Comparison of ENCODE assay signal across 32 cellular contexts in the genomic region with DNA sequence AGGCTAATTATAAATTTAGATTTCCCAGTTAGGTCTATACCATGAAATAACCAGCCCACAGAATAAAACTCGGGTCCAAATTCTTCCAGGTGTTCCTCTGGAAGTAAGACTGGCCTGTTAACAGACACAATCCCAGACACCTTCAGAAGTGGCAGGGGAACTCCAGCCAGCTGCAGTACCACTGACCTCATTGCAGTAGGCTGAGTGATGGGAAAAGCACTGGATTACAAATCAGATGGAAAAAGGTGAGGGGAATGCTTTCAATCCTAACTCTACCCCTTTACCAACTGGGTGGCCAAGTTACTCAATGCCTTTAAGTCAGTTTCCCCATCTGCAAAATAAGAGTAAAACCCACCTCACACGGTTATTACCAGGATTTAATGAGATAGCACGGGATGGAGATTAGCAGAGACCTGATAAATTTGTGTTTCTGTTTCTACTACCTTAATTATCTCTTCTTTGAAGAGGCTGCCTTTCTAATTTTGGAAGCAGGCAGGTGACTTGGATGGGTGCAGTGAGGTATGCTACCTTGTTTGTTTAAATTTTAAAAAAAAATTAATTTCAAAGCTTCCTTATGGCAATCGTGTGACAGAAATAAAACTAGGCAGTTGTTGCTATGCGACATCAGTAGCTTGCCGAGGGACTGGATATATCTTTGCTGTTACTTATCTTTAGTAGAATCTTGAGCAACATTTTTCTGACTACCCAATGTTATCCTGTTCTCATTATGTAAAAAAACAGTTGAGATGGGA.
"Had no signal": no experiment of that assay in that cellular context is flagged by ENCODE, and none has a peak within 500 bp of the region (broad histone marks: within the 10 kb centered on the region; RNA-seq: fewer than 3 reads in every experiment).

No MANE protein-coding gene starts in this region.

- H3K4me3 ChIP-seq: ascending aorta, cardiac muscle cell, gastroesophageal sphincter, psoas muscle, smooth muscle cell, tibial artery, upper lobe of right lung had no signal

- H3K79me2 ChIP-seq: parathyroid adenoma had no signal

- H3K36me3 ChIP-seq: ascending aorta, cardiac muscle cell, gastroesophageal sphincter, tibial artery, upper lobe of right lung had no signal

- H3K27ac ChIP-seq: ascending aorta, cardiac muscle cell, gastroesophageal sphincter, parathyroid adenoma, psoas muscle, tibial artery, upper lobe of right lung, VCaP had no signal

- H3K4me3 Mint-ChIP-seq: activated naive CD8-positive, alpha-beta T cell; brain; effector memory CD8-positive, alpha-beta T cell; mesothelial cell of epicardium; naive thymus-derived CD8-positive, alpha-beta T cell; neural crest cell; stimulated activated memory B cell treated with anti-CD40 and anti-IgM and Interleukin-4, amounts not matched to agents 10 μg/mL and 1 μg/mL and 100 μg/mL, for 72 hours; stimulated activated naive CD8-positive, alpha-beta T cell treated with anti-CD3 and anti-CD28 coated beads, Interleukin-15, amount 100 ng/mL, for 72 hours; T-helper 2 cell treated with Interferon-gamma antibody and Interleukin-4, amounts not matched to agents 5 μg/mL and 100 μg/mL, for 36 hours had no signal

- H2AFZ ChIP-seq: parathyroid adenoma had no signal

- DNase-seq: activated CD4-positive, alpha-beta T cell treated with anti-CD3 and anti-CD28 coated beads for 48 hours; activated CD4-positive, alpha-beta T cell treated with anti-CD3 and anti-CD28 coated beads, Interleukin-2, amount 50 U/mL, for 48 hours; activated CD8-positive, alpha-beta memory T cell treated with anti-CD3 and anti-CD28 coated beads for 24 hours; activated effector memory CD4-positive, alpha-beta T cell treated with Interleukin-2 at 50 U/mL for 16 hours; activated naive CD4-positive, alpha-beta T cell treated with Interleukin-2 at 50 U/mL for 16 hours; cortex of kidney; effector memory CD8-positive, alpha-beta T cell; erythroblast; left cardiac atrium; left ventricle myocardium superior; mammary epithelial cell; naive thymus-derived CD8-positive, alpha-beta T cell; psoas muscle; stimulated activated CD4-positive, alpha-beta T cell treated with anti-CD3 and anti-CD28 coated beads, Interleukin-1b, Interleukin-23, amount 100 ng/mL, for 48 hours; stimulated activated CD4-positive, alpha-beta T cell treated with anti-CD3 and anti-CD28 coated beads, Interleukin-4, amount 100 ng/mL, for 4 hours; stimulated activated CD8-positive, alpha-beta memory T cell treated with anti-CD3 and anti-CD28 coated beads, Interleukin-4, amount 100 ng/mL, for 48 hours; stimulated activated naive CD8-positive, alpha-beta T cell treated with anti-CD3 and anti-CD28 coated beads, Interleukin-15, amount 100 ng/mL, for 72 hours; tibial artery; upper lobe of right lung had no signal

- H3K36me3 Mint-ChIP-seq: activated naive CD8-positive, alpha-beta T cell; brain; mesothelial cell of epicardium; naive thymus-derived CD8-positive, alpha-beta T cell had no signal

- H3K27me3 Mint-ChIP-seq: brain had no signal

- H3K4me1 Mint-ChIP-seq: brain; mesothelial cell of epicardium; stimulated activated naive CD8-positive, alpha-beta T cell treated with anti-CD3 and anti-CD28 coated beads, Interleukin-15, amount 100 ng/mL, for 72 hours had no signal

- H3K27me3 ChIP-seq: ascending aorta, cardiac muscle cell, gastroesophageal sphincter, tibial artery, upper lobe of right lung had no signal

- H3K4me2 ChIP-seq: smooth muscle cell had no signal

- ATAC-seq: activated CD4-positive, CD25-positive, alpha-beta regulatory T cell treated with anti-CD3 and anti-CD28 coated beads, Interleukin-2, amount 50 U/mL, for 24 hours; effector memory CD8-positive, alpha-beta T cell; gastroesophageal sphincter; left cardiac atrium; left ventricle myocardium superior; naive thymus-derived CD8-positive, alpha-beta T cell; psoas muscle; stimulated activated memory B cell treated with anti-CD40 and anti-IgM and Interleukin-4, amounts not matched to agents 10 μg/mL and 1 μg/mL and 100 μg/mL, for 72 hours; stimulated activated naive CD8-positive, alpha-beta T cell treated with anti-CD3 and anti-CD28 coated beads, Interleukin-15, amount 100 ng/mL, for 72 hours; upper lobe of right lung had no signal

- H3K9me3 Mint-ChIP-seq: effector memory CD8-positive, alpha-beta T cell; naive thymus-derived CD8-positive, alpha-beta T cell; stimulated activated naive CD8-positive, alpha-beta T cell treated with anti-CD3 and anti-CD28 coated beads, Interleukin-15, amount 100 ng/mL, for 72 hours; T-helper 2 cell treated with Interferon-gamma antibody and Interleukin-4, amounts not matched to agents 5 μg/mL and 100 μg/mL, for 36 hours had no signal

- H3K27ac Mint-ChIP-seq: activated naive CD8-positive, alpha-beta T cell; brain; effector memory CD8-positive, alpha-beta T cell; mesothelial cell of epicardium; naive thymus-derived CD8-positive, alpha-beta T cell; stimulated activated memory B cell treated with anti-CD40 and anti-IgM and Interleukin-4, amounts not matched to agents 10 μg/mL and 1 μg/mL and 100 μg/mL, for 72 hours; stimulated activated naive CD8-positive, alpha-beta T cell treated with anti-CD3 and anti-CD28 coated beads, Interleukin-15, amount 100 ng/mL, for 72 hours; T-helper 2 cell treated with Interferon-gamma antibody and Interleukin-4, amounts not matched to agents 5 μg/mL and 100 μg/mL, for 36 hours had no signal

- H3K4me1 ChIP-seq: ascending aorta, gastroesophageal sphincter, parathyroid adenoma, psoas muscle, tibial artery, upper lobe of right lung had no signal
